8 cellular contexts compared by ENCODE assay signal in the genomic region with DNA sequence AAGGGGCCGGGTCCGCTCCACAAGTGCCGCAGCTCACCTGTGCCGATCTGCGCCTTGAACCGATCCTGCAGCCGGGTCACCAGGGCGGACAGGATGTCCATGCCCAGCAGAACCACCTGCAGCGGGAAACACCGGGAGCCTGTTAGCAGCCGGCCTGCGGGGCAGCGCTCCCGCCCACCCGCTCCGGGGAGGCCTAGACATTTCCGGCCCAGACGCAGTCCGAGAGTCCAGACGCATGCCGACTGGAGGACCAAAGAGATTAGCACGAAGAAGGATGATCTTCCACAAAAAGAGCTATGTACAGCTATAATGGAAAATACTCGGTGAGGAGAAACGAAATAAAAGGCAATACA. TPM values are rescaled to one million over a fixed set of nuclear protein-coding genes. Genes with fewer than 3 reads are reported as not detected.
DNase-seq lines count a peak whose midpoint lies in the region; ATAC-seq, FAIRE-seq and TF ChIP-seq lines count a peak whose summit lies in the region.

No MANE protein-coding gene starts in this region.

- DNase-seq in NCI-H446 treated with DMSO at 0.1 percent for 48 hours (lab: John Stamatoyannopoulos, UW) (peak; percentile 61), NCI-H446 (lab: John Stamatoyannopoulos, UW) (no peak), HTR-8/SVneo (ENCODE audit: insufficient read length, low spot score) (peak; percentile 81), UCSD-AML1 (lab: John Stamatoyannopoulos, UW; ENCODE audit: unreplicated experiment) (peak; percentile 80), esophagus muscularis mucosa (ENCODE audit: extremely low spot score) (peak; percentile 93), SKM-1 (lab: John Stamatoyannopoulos, UW; ENCODE audit: unreplicated experiment) (no peak)

- peaks cover 60% of the 10 kb centered on the region for H3K4me1 Mint-ChIP-seq in nephron

- TF ChIP-seq CTCF in esophagus muscularis mucosa (IDR thresholded peaks at IDR 0.05) (no peak), nephron (IDR thresholded peaks at IDR 0.05; ENCODE audit: unreplicated experiment in 3 of 3) (no peak)

- peak; percentile 51 for ATAC-seq in GM21529 (IDR thresholded peaks at IDR 0.05; ENCODE audit: unreplicated experiment)

- H3K27ac ChIP-seq in esophagus muscularis mucosa (replicated peaks in 1 of 4), result peak overlapping the region; percentile 91 to 95 (median 94)

- peak overlapping the region; percentile 69 to 86 (median 79) for H3K4me3 ChIP-seq in esophagus muscularis mucosa

- no peaks in the 10 kb centered on the region for H3K27me3 Mint-ChIP-seq in nephron (ENCODE audit: low read depth)

- peaks cover 17% of the 10 kb centered on the region for H3K36me3 Mint-ChIP-seq in nephron (ENCODE audit: low read depth)

- no peaks in the 10 kb centered on the region for H3K9me3 ChIP-seq in esophagus muscularis mucosa

- no peak for TF ChIP-seq EP300 in esophagus muscularis mucosa (IDR thresholded peaks at IDR 0.05)

- 1% methylated on average over 24 of the region's 24 CpGs for WGBS in esophagus muscularis mucosa

- FAIRE-seq in HTR-8/SVneo (lab: Jason Lieb, UNC), result no peak

- H3K27me3 ChIP-seq in esophagus muscularis mucosa, result no peaks in the 10 kb centered on the region

- H3K4me3 Mint-ChIP-seq in nephron, result peak overlapping the region; percentile 85 to 92 (median 90)

- H3K9me3 Mint-ChIP-seq in nephron, result no peaks in the 10 kb centered on the region

- H3K4me1 ChIP-seq in esophagus muscularis mucosa, result peaks cover 48 to 76% (median 67%) of the 10 kb centered on the region in 4 donors

- intact Hi-C loops in esophagus muscularis mucosa (cut with DNase I), result loop anchor here (5.0 kb wide), 2 partner anchors 187 to 202 kb away; no protein-coding TSS in a partner anchor

- TF ChIP-seq POLR2A in esophagus muscularis mucosa (IDR thresholded peaks at IDR 0.05; ENCODE audit: low read depth), result no peak

- H3K27ac Mint-ChIP-seq in nephron, result peak overlapping the region; percentile 96 to 98 (median 96)

- H3K36me3 ChIP-seq in esophagus muscularis mucosa, result peaks cover 0 to 9% (median 7%) of the 10 kb centered on the region in 4 donors

RNA-seq across cellular contexts. Expression of gene RNU4ATAC, which starts 0.5 kb away (rescaled TPM):
- total RNA-seq in esophagus muscularis mucosa, result not detected

Comparison
In these comparisons a context has a peak if more than half of its experiments do, and no peak if none do; other contexts are left out.
1. DNase-seq: peak in NCI-H446 treated with DMSO at 0.1 percent for 48 hours (single experiment), HTR-8/SVneo (single experiment), UCSD-AML1 (single experiment) and esophagus muscularis mucosa (single experiment); none in NCI-H446 (0 of 2) and SKM-1 (single experiment).